ENCODE assay signal across 1 cellular context in the genomic region with DNA sequence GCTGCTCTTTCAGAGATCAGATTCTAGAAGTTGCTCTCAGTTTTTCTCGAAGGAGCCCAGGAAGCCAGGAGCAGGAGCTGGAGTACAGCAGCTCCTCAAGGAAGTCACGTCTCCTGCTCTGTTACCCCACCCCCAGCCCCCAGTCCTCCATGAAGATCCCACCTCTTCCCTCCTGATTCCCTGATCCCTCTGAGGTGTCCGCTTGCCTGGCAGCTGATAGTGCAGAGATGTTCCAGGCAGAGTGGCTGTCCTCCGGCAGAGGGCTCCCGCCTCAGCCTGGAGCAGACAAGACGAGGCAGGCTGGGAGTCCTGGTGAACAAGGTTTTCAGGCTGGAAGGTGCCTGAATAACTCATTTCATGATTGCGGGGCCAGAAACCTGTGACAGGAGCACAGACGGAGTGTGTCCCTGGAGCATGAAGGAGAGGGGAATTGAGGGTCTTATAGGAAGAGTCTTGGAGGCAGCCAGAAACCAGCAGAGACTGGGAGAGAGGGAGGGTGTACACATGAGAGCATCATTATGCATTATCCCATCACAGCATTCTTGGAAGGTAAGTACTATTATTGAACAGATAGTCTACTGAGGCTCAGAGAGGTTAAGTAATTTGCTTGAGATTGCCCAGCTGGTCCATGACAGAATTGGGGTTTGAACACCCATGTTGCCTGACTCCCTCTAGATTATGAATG.
TF ChIP-seq lines count a peak whose summit lies in the region.

No MANE protein-coding gene starts in this region.

TF ChIP-seq in H1, 55 proteins besides CTCF, POLR2A, EP300 and RAD21 (continued from another document):
- TF ChIP-seq, protein P1, sequence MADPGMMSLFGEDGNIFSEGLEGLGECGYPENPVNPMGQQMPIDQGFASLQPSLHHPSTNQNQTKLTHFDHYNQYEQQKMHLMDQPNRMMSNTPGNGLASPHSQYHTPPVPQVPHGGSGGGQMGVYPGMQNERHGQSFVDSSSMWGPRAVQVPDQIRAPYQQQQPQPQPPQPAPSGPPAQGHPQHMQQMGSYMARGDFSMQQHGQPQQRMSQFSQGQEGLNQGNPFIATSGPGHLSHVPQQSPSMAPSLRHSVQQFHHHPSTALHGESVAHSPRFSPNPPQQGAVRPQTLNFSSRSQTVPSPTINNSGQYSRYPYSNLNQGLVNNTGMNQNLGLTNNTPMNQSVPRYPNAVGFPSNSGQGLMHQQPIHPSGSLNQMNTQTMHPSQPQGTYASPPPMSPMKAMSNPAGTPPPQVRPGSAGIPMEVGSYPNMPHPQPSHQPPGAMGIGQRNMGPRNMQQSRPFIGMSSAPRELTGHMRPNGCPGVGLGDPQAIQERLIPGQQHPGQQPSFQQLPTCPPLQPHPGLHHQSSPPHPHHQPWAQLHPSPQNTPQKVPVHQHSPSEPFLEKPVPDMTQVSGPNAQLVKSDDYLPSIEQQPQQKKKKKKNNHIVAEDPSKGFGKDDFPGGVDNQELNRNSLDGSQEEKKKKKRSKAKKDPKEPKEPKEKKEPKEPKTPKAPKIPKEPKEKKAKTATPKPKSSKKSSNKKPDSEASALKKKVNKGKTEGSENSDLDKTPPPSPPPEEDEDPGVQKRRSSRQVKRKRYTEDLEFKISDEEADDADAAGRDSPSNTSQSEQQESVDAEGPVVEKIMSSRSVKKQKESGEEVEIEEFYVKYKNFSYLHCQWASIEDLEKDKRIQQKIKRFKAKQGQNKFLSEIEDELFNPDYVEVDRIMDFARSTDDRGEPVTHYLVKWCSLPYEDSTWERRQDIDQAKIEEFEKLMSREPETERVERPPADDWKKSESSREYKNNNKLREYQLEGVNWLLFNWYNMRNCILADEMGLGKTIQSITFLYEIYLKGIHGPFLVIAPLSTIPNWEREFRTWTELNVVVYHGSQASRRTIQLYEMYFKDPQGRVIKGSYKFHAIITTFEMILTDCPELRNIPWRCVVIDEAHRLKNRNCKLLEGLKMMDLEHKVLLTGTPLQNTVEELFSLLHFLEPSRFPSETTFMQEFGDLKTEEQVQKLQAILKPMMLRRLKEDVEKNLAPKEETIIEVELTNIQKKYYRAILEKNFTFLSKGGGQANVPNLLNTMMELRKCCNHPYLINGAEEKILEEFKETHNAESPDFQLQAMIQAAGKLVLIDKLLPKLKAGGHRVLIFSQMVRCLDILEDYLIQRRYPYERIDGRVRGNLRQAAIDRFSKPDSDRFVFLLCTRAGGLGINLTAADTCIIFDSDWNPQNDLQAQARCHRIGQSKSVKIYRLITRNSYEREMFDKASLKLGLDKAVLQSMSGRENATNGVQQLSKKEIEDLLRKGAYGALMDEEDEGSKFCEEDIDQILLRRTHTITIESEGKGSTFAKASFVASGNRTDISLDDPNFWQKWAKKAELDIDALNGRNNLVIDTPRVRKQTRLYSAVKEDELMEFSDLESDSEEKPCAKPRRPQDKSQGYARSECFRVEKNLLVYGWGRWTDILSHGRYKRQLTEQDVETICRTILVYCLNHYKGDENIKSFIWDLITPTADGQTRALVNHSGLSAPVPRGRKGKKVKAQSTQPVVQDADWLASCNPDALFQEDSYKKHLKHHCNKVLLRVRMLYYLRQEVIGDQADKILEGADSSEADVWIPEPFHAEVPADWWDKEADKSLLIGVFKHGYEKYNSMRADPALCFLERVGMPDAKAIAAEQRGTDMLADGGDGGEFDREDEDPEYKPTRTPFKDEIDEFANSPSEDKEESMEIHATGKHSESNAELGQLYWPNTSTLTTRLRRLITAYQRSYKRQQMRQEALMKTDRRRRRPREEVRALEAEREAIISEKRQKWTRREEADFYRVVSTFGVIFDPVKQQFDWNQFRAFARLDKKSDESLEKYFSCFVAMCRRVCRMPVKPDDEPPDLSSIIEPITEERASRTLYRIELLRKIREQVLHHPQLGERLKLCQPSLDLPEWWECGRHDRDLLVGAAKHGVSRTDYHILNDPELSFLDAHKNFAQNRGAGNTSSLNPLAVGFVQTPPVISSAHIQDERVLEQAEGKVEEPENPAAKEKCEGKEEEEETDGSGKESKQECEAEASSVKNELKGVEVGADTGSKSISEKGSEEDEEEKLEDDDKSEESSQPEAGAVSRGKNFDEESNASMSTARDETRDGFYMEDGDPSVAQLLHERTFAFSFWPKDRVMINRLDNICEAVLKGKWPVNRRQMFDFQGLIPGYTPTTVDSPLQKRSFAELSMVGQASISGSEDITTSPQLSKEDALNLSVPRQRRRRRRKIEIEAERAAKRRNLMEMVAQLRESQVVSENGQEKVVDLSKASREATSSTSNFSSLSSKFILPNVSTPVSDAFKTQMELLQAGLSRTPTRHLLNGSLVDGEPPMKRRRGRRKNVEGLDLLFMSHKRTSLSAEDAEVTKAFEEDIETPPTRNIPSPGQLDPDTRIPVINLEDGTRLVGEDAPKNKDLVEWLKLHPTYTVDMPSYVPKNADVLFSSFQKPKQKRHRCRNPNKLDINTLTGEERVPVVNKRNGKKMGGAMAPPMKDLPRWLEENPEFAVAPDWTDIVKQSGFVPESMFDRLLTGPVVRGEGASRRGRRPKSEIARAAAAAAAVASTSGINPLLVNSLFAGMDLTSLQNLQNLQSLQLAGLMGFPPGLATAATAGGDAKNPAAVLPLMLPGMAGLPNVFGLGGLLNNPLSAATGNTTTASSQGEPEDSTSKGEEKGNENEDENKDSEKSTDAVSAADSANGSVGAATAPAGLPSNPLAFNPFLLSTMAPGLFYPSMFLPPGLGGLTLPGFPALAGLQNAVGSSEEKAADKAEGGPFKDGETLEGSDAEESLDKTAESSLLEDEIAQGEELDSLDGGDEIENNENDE (IDR thresholded peaks at IDR 0.05; ENCODE audit: insufficient replicate concordance, low read length) = no peak
- TF ChIP-seq, protein P2, sequence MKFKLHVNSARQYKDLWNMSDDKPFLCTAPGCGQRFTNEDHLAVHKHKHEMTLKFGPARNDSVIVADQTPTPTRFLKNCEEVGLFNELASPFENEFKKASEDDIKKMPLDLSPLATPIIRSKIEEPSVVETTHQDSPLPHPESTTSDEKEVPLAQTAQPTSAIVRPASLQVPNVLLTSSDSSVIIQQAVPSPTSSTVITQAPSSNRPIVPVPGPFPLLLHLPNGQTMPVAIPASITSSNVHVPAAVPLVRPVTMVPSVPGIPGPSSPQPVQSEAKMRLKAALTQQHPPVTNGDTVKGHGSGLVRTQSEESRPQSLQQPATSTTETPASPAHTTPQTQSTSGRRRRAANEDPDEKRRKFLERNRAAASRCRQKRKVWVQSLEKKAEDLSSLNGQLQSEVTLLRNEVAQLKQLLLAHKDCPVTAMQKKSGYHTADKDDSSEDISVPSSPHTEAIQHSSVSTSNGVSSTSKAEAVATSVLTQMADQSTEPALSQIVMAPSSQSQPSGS (IDR thresholded peaks at IDR 0.05; ENCODE audit: low read length) = no peak
- TF ChIP-seq RBBP5 (IDR thresholded peaks at IDR 0.05; ENCODE audit: borderline replicate concordance, low read depth, low read length) (no peak), POU5F1 (IDR thresholded peaks at IDR 0.05; ENCODE audit: low read depth, low read length) (no peak), HDAC2 (IDR thresholded peaks at IDR 0.05; ENCODE audit: borderline replicate concordance in 1 of 2, low read depth in 2 of 2, low read length in 2 of 2) (no peak), BRCA1 (IDR thresholded peaks at IDR 0.05; ENCODE audit: low read depth, low read length) (no peak), KDM4A (IDR thresholded peaks at IDR 0.05; ENCODE audit: low read depth, low read length, severe bottlenecking) (no peak), POLR2AphosphoS5 (IDR thresholded peaks at IDR 0.05; ENCODE audit: low read depth, low read length) (no peak), KDM5A (IDR thresholded peaks at IDR 0.05; ENCODE audit: low read length) (no peak), SP4 (IDR thresholded peaks at IDR 0.05; ENCODE audit: low read length) (no peak), SIX5 (IDR thresholded peaks at IDR 0.05; ENCODE audit: low read depth, low read length) (no peak), MAFK (IDR thresholded peaks at IDR 0.05; ENCODE audit: low read depth, low read length) (no peak)
